19 cellular contexts compared by ENCODE assay signal in the genomic region with DNA sequence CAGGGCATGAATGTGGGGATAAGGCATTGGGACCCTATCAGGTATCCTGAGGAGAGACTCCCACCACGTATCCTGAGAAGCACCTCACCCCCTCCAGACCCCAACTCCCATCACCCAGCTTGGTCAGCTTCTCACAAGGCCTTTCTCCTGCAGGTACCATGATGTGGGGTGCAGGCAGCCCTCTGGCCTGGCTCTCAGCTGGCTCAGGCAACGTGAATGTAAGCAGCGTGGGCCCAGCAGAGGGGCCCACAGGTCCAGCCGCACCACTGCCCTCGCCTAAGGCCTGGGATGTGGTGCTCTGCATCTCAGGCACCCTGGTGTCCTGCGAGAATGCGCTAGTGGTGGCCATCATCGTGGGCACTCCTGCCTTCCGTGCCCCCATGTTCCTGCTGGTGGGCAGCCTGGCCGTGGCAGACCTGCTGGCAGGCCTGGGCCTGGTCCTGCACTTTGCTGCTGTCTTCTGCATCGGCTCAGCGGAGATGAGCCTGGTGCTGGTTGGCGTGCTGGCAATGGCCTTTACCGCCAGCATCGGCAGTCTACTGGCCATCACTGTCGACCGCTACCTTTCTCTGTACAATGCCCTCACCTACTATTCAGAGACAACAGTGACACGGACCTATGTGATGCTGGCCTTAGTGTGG. TPM values are rescaled to one million over a fixed set of nuclear protein-coding genes. Genes with fewer than 3 reads are reported as not detected.
DNase-seq lines count a peak whose midpoint lies in the region; ATAC-seq and TF ChIP-seq lines count a peak whose summit lies in the region.
"Had no signal": no experiment of that assay in that cellular context is flagged by ENCODE, and none has a peak within 500 bp of the region (broad histone marks: within the 10 kb centered on the region; RNA-seq: fewer than 3 reads in every experiment).

No MANE protein-coding gene starts in this region.

- H3K27me3 Mint-ChIP-seq in HFFc6 (ENCODE audit: insufficient read depth): peaks cover under 1% of the 10 kb centered on the region; the same call in 1 of the 2 replicates
- no peaks in the 10 kb centered on the region for H3K27me3 Mint-ChIP-seq in activated naive CD8-positive, alpha-beta T cell
- peaks cover 0 to 3% (median 2%) of the 10 kb centered on the region in 5 donors for H3K27me3 Mint-ChIP-seq in naive thymus-derived CD8-positive, alpha-beta T cell

- no peak for TF ChIP-seq RAD21 in SK-N-SH (IDR thresholded peaks at IDR 0.05; ENCODE audit: low read length)

- CTCF ChIA-PET in SK-N-SH (lab: Yijun Ruan, JAX): interaction anchor here (0.6 to 20.0 kb wide), 18 partner anchors 22 to 291 kb away, joined by 3 to 731 read pairs (median 4); partner anchors contain the start of genes AHDC1 and MAP3K6

- H2AFZ ChIP-seq in SK-N-SH (ENCODE audit: low read depth): no peak overlapping the region

- no peaks in the 10 kb centered on the region for H3K9me3 ChIP-seq in SK-N-SH
- no peaks in the 10 kb centered on the region for H3K9me3 ChIP-seq in thyroid gland
- H3K9me3 ChIP-seq: adrenal gland, colonic mucosa, esophagus squamous epithelium, lower lobe of right lung, ovary had no signal

- H3K9me2 ChIP-seq in SK-N-SH: no peaks in the 10 kb centered on the region

- TF ChIP-seq CTCF in SK-N-SH (IDR thresholded peaks at IDR 0.05): no peak
- TF ChIP-seq CTCF in HFFc6 (IDR thresholded peaks at IDR 0.05): no peak
- no peak for TF ChIP-seq CTCF in thyroid gland (IDR thresholded peaks at IDR 0.05)

- no peaks in the 10 kb centered on the region for H3K9me3 Mint-ChIP-seq in HFFc6
- no peaks in the 10 kb centered on the region for H3K9me3 Mint-ChIP-seq in activated naive CD8-positive, alpha-beta T cell (ENCODE audit: low read depth)
- H3K9me3 Mint-ChIP-seq in naive thymus-derived CD8-positive, alpha-beta T cell: no peaks in the 10 kb centered on the region

- no peak overlapping the region; a peak in 1 of 4 replicates for H3K27ac ChIP-seq in SK-N-SH (ENCODE audit: low read depth in 2 of 2, low read length in 1 of 2)
- no peak overlapping the region for H3K27ac ChIP-seq in thyroid gland
- H3K27ac ChIP-seq: colonic mucosa, hepatocyte, lower lobe of right lung had no signal

- peak overlapping the region; percentile 93; the same call in 1 of the 2 replicates for H3K4me3 Mint-ChIP-seq in HFFc6
- H3K4me3 Mint-ChIP-seq in activated naive CD8-positive, alpha-beta T cell: peak overlapping the region; percentile 78
- H3K4me3 Mint-ChIP-seq in naive thymus-derived CD8-positive, alpha-beta T cell: peak overlapping the region in 8 of 10 donors; percentile 18 to 85 (median 47)

- H3K4me2 ChIP-seq in SK-N-SH: peak overlapping the region; percentile 100

- peaks cover 11% of the 10 kb centered on the region; the same call in 1 of the 2 replicates for H3K79me2 ChIP-seq in SK-N-SH (ENCODE audit: insufficient read depth)
- H3K79me2 ChIP-seq: hepatocyte had no signal

- H3K36me3 Mint-ChIP-seq in HFFc6 (ENCODE audit: low read depth): no peaks in the 10 kb centered on the region
- H3K36me3 Mint-ChIP-seq in activated naive CD8-positive, alpha-beta T cell: no peaks in the 10 kb centered on the region
- H3K36me3 Mint-ChIP-seq in naive thymus-derived CD8-positive, alpha-beta T cell: no peaks in the 10 kb centered on the region

- ATAC-seq in SK-N-SH treated with all-trans-retinoic acid at 6 μM for 48 hours: no peak
- ATAC-seq in naive thymus-derived CD8-positive, alpha-beta T cell: no peak
- no peak for ATAC-seq in HG02870 (IDR thresholded peaks at IDR 0.05; ENCODE audit: unreplicated experiment)
- ATAC-seq: lower lobe of right lung had no signal

- intact Hi-C loops in cardiac septum (cut with DNase I): loop anchor here (2.0 to 5.0 kb wide), 5 partner anchors 27 to 269 kb away; partner anchors contain the start of gene MAP3K6
- intact Hi-C loops in thyroid gland (cut with DNase I): loop anchor here (5.0 to 10.0 kb wide), 3 partner anchors 36 to 289 kb away; no protein-coding TSS in a partner anchor

- H3K27ac Mint-ChIP-seq in HFFc6: peak overlapping the region; percentile 89
- H3K27ac Mint-ChIP-seq in activated naive CD8-positive, alpha-beta T cell: no peak overlapping the region
- H3K27ac Mint-ChIP-seq in naive thymus-derived CD8-positive, alpha-beta T cell: peak overlapping the region in 3 of 10 donors; percentile 56 to 80 (median 59)

- H3K27me3 ChIP-seq in SK-N-SH (ENCODE audit: insufficient read depth): no peaks in the 10 kb centered on the region; the same call in 1 of the 2 replicates
- no peaks in the 10 kb centered on the region for H3K27me3 ChIP-seq in thyroid gland
- H3K27me3 ChIP-seq: adrenal gland, colonic mucosa, esophagus squamous epithelium, hepatocyte, ovary had no signal

- no peak for DNase-seq in SK-N-SH
- DNase-seq in HFFc6: no peak
- no peak for DNase-seq in naive thymus-derived CD8-positive, alpha-beta T cell
- DNase-seq in cardiac septum (ENCODE audit: low spot score): no peak
- no peak for DNase-seq in thyroid gland
- DNase-seq: activated CD4-positive, alpha-beta T cell treated with anti-CD3 and anti-CD28 coated beads, Interleukin-2, amount 50 U/mL, for 48 hours; adrenal gland; colonic mucosa; esophagus squamous epithelium; lower lobe of right lung; NCI-H1092; NCI-H226; OCI-M1 had no signal

- H4K20me1 ChIP-seq in SK-N-SH (ENCODE audit: insufficient read depth): no peaks in the 10 kb centered on the region

- TF ChIP-seq POLR2A in thyroid gland (IDR thresholded peaks at IDR 0.05): no peak

- H3K4me1 Mint-ChIP-seq in HFFc6 (ENCODE audit: low read depth): peaks cover 36% of the 10 kb centered on the region
- peaks cover 11% of the 10 kb centered on the region for H3K4me1 Mint-ChIP-seq in activated naive CD8-positive, alpha-beta T cell (ENCODE audit: low read depth)
- peaks cover 14 to 28% (median 20%) of the 10 kb centered on the region in 4 donors for H3K4me1 Mint-ChIP-seq in naive thymus-derived CD8-positive, alpha-beta T cell

- TF ChIP-seq EP300 in SK-N-SH (IDR thresholded peaks at IDR 0.05; ENCODE audit: borderline replicate concordance in 1 of 2, low read depth in 1 of 2, low read length in 1 of 2): no peak

- WGBS in SK-N-SH (ENCODE audit: low lambda C conversion rate): 94% methylated on average over 8 of the region's 18 CpGs
- 93 to 96% methylated on average over 9 to 18 of the region's 18 CpGs for WGBS in thyroid gland, 2 donors

- H3F3A ChIP-seq in SK-N-SH (replicated peaks; ENCODE audit: insufficient read depth): peaks cover 9% of the 10 kb centered on the region

- H3K36me3 ChIP-seq in SK-N-SH (replicated peaks in 1 of 2; ENCODE audit: control insufficient read depth in 1 of 2, insufficient read depth in 2 of 2, low read length in 1 of 2) (no peaks in the 10 kb centered on the region), thyroid gland (no peaks in the 10 kb centered on the region)
- H3K36me3 ChIP-seq: adrenal gland, colonic mucosa, esophagus squamous epithelium, lower lobe of right lung, ovary had no signal

- H3K9ac ChIP-seq in SK-N-SH: peak overlapping the region; percentile 95

- POLR2A ChIA-PET in SK-N-SH (lab: Yijun Ruan, JAX): interaction anchor here (1.1 kb wide), 1 partner anchor 278 kb away, joined by 3 read pairs; the partner anchor contains the start of gene IFI6
- POLR2A ChIA-PET in naive thymus-derived CD8-positive, alpha-beta T cell (lab: Charles Lee): interaction anchor here (1.3 to 6.3 kb wide), 3 partner anchors 31 to 269 kb away, joined by 3 to 65 read pairs (median 4); no protein-coding TSS in a partner anchor

- no peak overlapping the region; a peak in 1 of 4 replicates for H3K4me3 ChIP-seq in SK-N-SH (ENCODE audit: low read depth in 2 of 2, low read length in 1 of 2)
- H3K4me3 ChIP-seq in thyroid gland (replicated peaks in 1 of 3): no peak overlapping the region
- H3K4me3 ChIP-seq: adrenal gland, colonic mucosa, hepatocyte, lower lobe of right lung, ovary had no signal

- H3K4me1 ChIP-seq in SK-N-SH (ENCODE audit: control insufficient read depth in 1 of 2, insufficient read depth in 2 of 2, low read depth in 1 of 2, low read length in 1 of 2) (peaks cover 0 to 28% of the 10 kb centered on the region in 2 experiments; a peak in 2 of 4 replicates), thyroid gland (peaks cover 19 to 23% of the 10 kb centered on the region in 2 donors)

RNA-seq across cellular contexts. Expression of gene GPR3, which starts 1.3 kb away (rescaled TPM):
- 5.8 and 6.0 TPM in 2 replicates for polyA plus RNA-seq in SK-N-SH (2012; rRNA removed)
- polyA plus RNA-seq in SK-N-SH (2012; cell fraction: cytosol; rRNA removed): 2.4 and 3.7 TPM in 2 replicates
- polyA plus RNA-seq in SK-N-SH (2012; cell fraction: nucleus; rRNA removed): 2.9 and 3.2 TPM in 2 replicates
- total RNA-seq in HFFc6 (2021; fragmentation: NEBNext Ultra II Directional; extraction: Animal tissue kit (Norgen Biotek cat#: 25700)): 1 to 10 TPM; 2.3 to 3.3 (median 2.9) TPM
- not detected for total RNA-seq in naive thymus-derived CD8-positive, alpha-beta T cell
- under 1 TPM in 2 of 3 donors, not detected in 1; 0.10 to 0.28 TPM for polyA plus RNA-seq in naive thymus-derived CD8-positive, alpha-beta T cell
- total RNA-seq in cardiac septum (2.3 TPM), thyroid gland (1 to 10 TPM in 1 of 4 donors, under 1 TPM in 3; 0.11 to 2.1 (median 0.60) TPM)

RNA-seq across cellular contexts. Expression of gene CD164L2, which starts 10.6 kb away (rescaled TPM):
- polyA plus RNA-seq in SK-N-SH (2012; rRNA removed): 0.05 TPM in 2 replicates
- 0.03 and 0.05 TPM in 2 replicates for polyA plus RNA-seq in SK-N-SH (2012; cell fraction: cytosol; rRNA removed)
- polyA plus RNA-seq in SK-N-SH (2012; cell fraction: nucleus; rRNA removed): 0.48 and 0.55 TPM in 2 replicates
- not detected for total RNA-seq in HFFc6 (2021; fragmentation: NEBNext Ultra II Directional; extraction: Animal tissue kit (Norgen Biotek cat#: 25700))
- not detected for total RNA-seq in naive thymus-derived CD8-positive, alpha-beta T cell
- polyA plus RNA-seq in naive thymus-derived CD8-positive, alpha-beta T cell: under 1 TPM in 1 of 3 donors, not detected in 2; 0.17 TPM
- total RNA-seq in cardiac septum (not detected), thyroid gland (under 1 TPM in 3 of 4 donors, not detected in 1; 0.50 to 0.63 (median 0.54) TPM)
- total RNA-seq: hepatocyte, temporal lobe had no signal

RNA-seq across cellular contexts. Expression of gene FCN3, which starts 19.1 kb away (rescaled TPM):
- polyA plus RNA-seq in SK-N-SH (2012; rRNA removed): not detected in 2 replicates
- polyA plus RNA-seq in SK-N-SH (2012; cell fraction: cytosol; rRNA removed): not detected in 2 replicates
- polyA plus RNA-seq in SK-N-SH (2012; cell fraction: nucleus; rRNA removed): not detected in 2 replicates
- total RNA-seq in HFFc6 (2021; fragmentation: NEBNext Ultra II Directional; extraction: Animal tissue kit (Norgen Biotek cat#: 25700)): not detected
- not detected for total RNA-seq in naive thymus-derived CD8-positive, alpha-beta T cell
- polyA plus RNA-seq in naive thymus-derived CD8-positive, alpha-beta T cell: not detected
- total RNA-seq in cardiac septum (32.2 TPM), thyroid gland (10 to 100 TPM in 2 of 4 donors, 1 to 10 TPM in 2; 7.4 to 33.4 (median 10.7) TPM)
- total RNA-seq: hepatocyte had no signal
- polyA plus RNA-seq: hepatocyte had no signal

RNA-seq across cellular contexts. Expression of gene MAP3K6, which starts 27.0 kb away (rescaled TPM):
- polyA plus RNA-seq in SK-N-SH (2012; rRNA removed): 14.5 and 17.3 TPM in 2 replicates
- 3.9 and 6.9 TPM in 2 replicates for polyA plus RNA-seq in SK-N-SH (2012; cell fraction: cytosol; rRNA removed)
- 95.2 and 113 TPM in 2 replicates for polyA plus RNA-seq in SK-N-SH (2012; cell fraction: nucleus; rRNA removed)
- total RNA-seq in HFFc6 (2021; fragmentation: NEBNext Ultra II Directional; extraction: Animal tissue kit (Norgen Biotek cat#: 25700)): 10 to 100 TPM; 22.6 to 30.8 (median 27.7) TPM
- total RNA-seq in naive thymus-derived CD8-positive, alpha-beta T cell: 10 to 100 TPM; 10.1 to 11.6 TPM
- 1 to 10 TPM; 1.7 to 6.0 (median 3.0) TPM for polyA plus RNA-seq in naive thymus-derived CD8-positive, alpha-beta T cell
- total RNA-seq in cardiac septum (53.1 TPM), thyroid gland (10 to 100 TPM; 17.6 to 62.9 (median 32.3) TPM)

RNA-seq across cellular contexts. Expression of gene SYTL1, which starts 51.9 kb away (rescaled TPM):
- polyA plus RNA-seq in SK-N-SH (2012; rRNA removed): 2.0 and 3.0 TPM in 2 replicates
- 0.21 and 0.52 TPM in 2 replicates for polyA plus RNA-seq in SK-N-SH (2012; cell fraction: cytosol; rRNA removed)
- polyA plus RNA-seq in SK-N-SH (2012; cell fraction: nucleus; rRNA removed): 12.6 and 15.6 TPM in 2 replicates
- under 1 TPM in 2 of 6 experiments, not detected in 4; 0.08 to 0.45 TPM for total RNA-seq in HFFc6 (2021; fragmentation: NEBNext Ultra II Directional; extraction: Animal tissue kit (Norgen Biotek cat#: 25700))
- 100 to 1,000 TPM; 125 to 135 TPM for total RNA-seq in naive thymus-derived CD8-positive, alpha-beta T cell
- 10 to 100 TPM; 74.4 to 92.3 (median 91.9) TPM for polyA plus RNA-seq in naive thymus-derived CD8-positive, alpha-beta T cell
- total RNA-seq in cardiac septum (0.65 TPM), thyroid gland (10 to 100 TPM; 12.4 to 23.9 (median 18.4) TPM)

Comparison
In these comparisons a context has a peak if more than half of its experiments do, and no peak if none do; other contexts are left out.
1. RNA of gene FCN3, which starts 19.1 kb away (total RNA-seq): 32.2 TPM in cardiac septum (single experiment) and 7.4 to 33.4 TPM in thyroid gland; not detected in HFFc6 and not detected in naive thymus-derived CD8-positive, alpha-beta T cell; every median in the first group is over 4 times any median in the second.
2. Peak in every context shown above with its lines, with median percentiles within 50 percentile points of each other: H3K4me3 Mint-ChIP-seq.